ENCODE assay signal across 21 cellular contexts in the genomic region with DNA sequence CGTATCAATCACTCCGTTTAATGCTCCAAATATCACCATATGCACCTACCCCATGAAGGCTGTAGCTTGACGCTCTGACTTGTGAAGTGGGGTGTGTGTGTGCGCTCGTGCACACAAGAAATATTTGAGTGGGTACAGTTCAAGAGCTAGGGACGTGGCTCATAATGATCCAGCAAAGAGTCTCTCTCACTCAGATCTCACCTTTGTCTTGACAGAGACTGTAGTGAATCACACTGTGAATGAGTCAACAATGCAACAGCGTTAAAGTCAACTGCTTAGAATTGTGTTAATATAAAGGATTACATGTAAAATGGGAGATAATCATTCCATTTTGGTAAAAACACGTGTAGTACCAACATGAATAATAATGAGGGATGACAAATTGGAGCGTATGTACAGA.
A peak's percentile ranks its signal among the peaks of the same experiment; 100 is the strongest.
DNase-seq lines count a peak whose midpoint lies in the region; ATAC-seq and TF ChIP-seq lines count a peak whose summit lies in the region.
"Had no signal": no experiment of that assay in that cellular context is flagged by ENCODE, and none has a peak within 500 bp of the region (broad histone marks: within the 10 kb centered on the region; RNA-seq: fewer than 3 reads in every experiment).

No MANE protein-coding gene starts in this region.

- intact Hi-C loops in heart left ventricle (cut with DNase I) (loop anchor here in 1 of 10 donors (10.0 kb wide), 1 partner anchor 126 kb away; no protein-coding TSS in a partner anchor), left ventricle myocardium superior (cut with micrococcal nuclease) (no loop called here)

- WGBS in heart left ventricle, 4 donors: 71 to 79% (median 75%) methylated on average over 9 of the region's 9 CpGs

- H3K27ac Mint-ChIP-seq in glutamatergic neuron (ENCODE audit: unreplicated experiment): peak overlapping the region; percentile 18
- H3K27ac Mint-ChIP-seq: activated CD4-positive, alpha-beta memory T cell treated with anti-CD3 and anti-CD28 coated beads for 36 hours; CD4-positive, alpha-beta T cell; dendritic cell treated with granulocyte-macrophage colony-stimulating factor and Interleukin-4, amounts not matched to agents 40 ng/mL and 50 ng/mL, for 4 days had no signal

- H3K4me1 ChIP-seq in heart left ventricle: peaks cover 0 to 13% (median 3%) of the 10 kb centered on the region in 12 donors
- H3K4me1 ChIP-seq: ascending aorta, tibial artery had no signal

- no peaks in the 10 kb centered on the region for H3K36me3 Mint-ChIP-seq in glutamatergic neuron (ENCODE audit: unreplicated experiment)

- no peaks in the 10 kb centered on the region for H3K27me3 Mint-ChIP-seq in glutamatergic neuron (ENCODE audit: unreplicated experiment)
- H3K27me3 Mint-ChIP-seq: activated CD4-positive, alpha-beta memory T cell treated with anti-CD3 and anti-CD28 coated beads for 36 hours; CD4-positive, alpha-beta T cell; dendritic cell treated with granulocyte-macrophage colony-stimulating factor and Interleukin-4, amounts not matched to agents 40 ng/mL and 50 ng/mL, for 4 days had no signal

- no peak overlapping the region for H3K27ac ChIP-seq in heart left ventricle
- peak overlapping the region; percentile 90 for H3K27ac ChIP-seq in angular gyrus (ENCODE audit: low read depth, low read length)
- H3K27ac ChIP-seq in substantia nigra (ENCODE audit: low read depth, low read length, poor library complexity, severe bottlenecking): peak overlapping the region; percentile 92
- H3K27ac ChIP-seq: ascending aorta, HL-60, tibial artery had no signal

- H3K4me1 Mint-ChIP-seq in glutamatergic neuron (ENCODE audit: low read depth, unreplicated experiment): peaks cover 26% of the 10 kb centered on the region

- no peaks in the 10 kb centered on the region for H3K9me3 Mint-ChIP-seq in glutamatergic neuron (ENCODE audit: unreplicated experiment)
- H3K9me3 Mint-ChIP-seq: activated CD4-positive, alpha-beta memory T cell treated with anti-CD3 and anti-CD28 coated beads for 36 hours; CD4-positive, alpha-beta T cell; dendritic cell treated with granulocyte-macrophage colony-stimulating factor and Interleukin-4, amounts not matched to agents 40 ng/mL and 50 ng/mL, for 4 days had no signal

- TF ChIP-seq CTCF in heart left ventricle (IDR thresholded peaks at IDR 0.05) (no peak), glutamatergic neuron (IDR thresholded peaks at IDR 0.05; ENCODE audit: partially characterized antibody, unreplicated experiment) (no peak)

- H3K4me3 ChIP-seq in heart left ventricle: no peak overlapping the region
- H3K4me3 ChIP-seq: ascending aorta, tibial artery had no signal

- DNase-seq in heart left ventricle (no peak), left ventricle myocardium superior (no peak), glutamatergic neuron (no peak), substantia nigra (lab: John Stamatoyannopoulos, UW) (no peak), NCI-H446 treated with DMSO at 0.1 percent for 48 hours (lab: John Stamatoyannopoulos, UW) (no peak), GDM1 (lab: John Stamatoyannopoulos, UW) (no peak), SHP77 treated with DMSO at 0.1 percent for 48 hours (lab: John Stamatoyannopoulos, UW) (no peak)
- DNase-seq: activated CD4-positive, alpha-beta memory T cell treated with anti-CD3 and anti-CD28 coated beads for 36 hours; activated T-cell treated with anti-CD3 and anti-CD28 coated beads for 4 hours; CD4-positive, alpha-beta T cell; DMS153; erythroblast; NCI-H187; right cardiac atrium; stimulated activated CD4-positive, alpha-beta T cell treated with anti-CD3 and anti-CD28 coated beads, Interleukin-15, amount 100 ng/mL, for 24 hours; T-helper 2 cell; tibial artery had no signal

- H3K4me3 Mint-ChIP-seq in glutamatergic neuron (ENCODE audit: unreplicated experiment): no peak overlapping the region
- H3K4me3 Mint-ChIP-seq: activated CD4-positive, alpha-beta memory T cell treated with anti-CD3 and anti-CD28 coated beads for 36 hours; CD4-positive, alpha-beta T cell; dendritic cell treated with granulocyte-macrophage colony-stimulating factor and Interleukin-4, amounts not matched to agents 40 ng/mL and 50 ng/mL, for 4 days had no signal

- H3K9me3 ChIP-seq in heart left ventricle: no peaks in the 10 kb centered on the region
- H3K9me3 ChIP-seq: ascending aorta, tibial artery had no signal

- no peaks in the 10 kb centered on the region for H3K36me3 ChIP-seq in heart left ventricle

- TF ChIP-seq POLR2A in heart left ventricle (IDR thresholded peaks at IDR 0.05): no peak

- ATAC-seq in heart left ventricle: peak in 3 of 4 donors; percentile 24 to 28 (median 26)
- ATAC-seq in left ventricle myocardium superior: no peak

- H3K27me3 ChIP-seq in heart left ventricle: no peaks in the 10 kb centered on the region
- H3K27me3 ChIP-seq: ascending aorta, tibial artery had no signal

Comparison
In these comparisons a context has a peak if more than half of its experiments do, and no peak if none do; other contexts are left out.
1. H3K27ac ChIP-seq: peak in angular gyrus (single experiment) and substantia nigra (single experiment); none in heart left ventricle (0 of 12).